31 cellular contexts compared by ENCODE assay signal in the genomic region with DNA sequence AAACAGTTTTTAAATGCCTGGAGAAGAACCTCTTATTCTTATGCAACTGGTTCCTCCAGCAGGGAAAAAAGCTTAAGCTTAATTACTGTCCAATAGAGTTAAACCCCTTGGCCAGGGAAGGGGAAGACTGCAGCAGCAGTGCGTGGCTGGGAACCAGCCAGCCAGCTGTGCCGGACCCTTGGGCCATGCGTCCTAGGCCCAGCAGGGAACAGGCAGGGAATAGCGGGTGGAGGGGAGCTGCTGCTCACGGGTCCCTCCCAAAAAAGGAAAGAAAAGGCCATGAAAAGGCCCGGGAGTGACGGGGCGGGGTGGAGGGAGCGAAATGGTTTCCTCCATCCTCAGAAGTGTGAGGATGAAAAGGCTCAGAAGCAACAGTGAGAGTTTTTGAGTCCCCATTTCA. TPM values are rescaled to one million over a fixed set of nuclear protein-coding genes. Genes with fewer than 3 reads are reported as not detected.
DNase-seq lines count a peak whose midpoint lies in the region; TF ChIP-seq lines count a peak whose summit lies in the region.
"Had no signal": no experiment of that assay in that cellular context is flagged by ENCODE, and none has a peak within 500 bp of the region (broad histone marks: within the 10 kb centered on the region; RNA-seq: fewer than 3 reads in every experiment).

No MANE protein-coding gene starts in this region.

- H2BK120ac ChIP-seq in H9 (ENCODE audit: low read depth, low read length, poor library complexity, severe bottlenecking), result no peak overlapping the region
- no peak overlapping the region for H2BK120ac ChIP-seq in neuronal stem cell (ENCODE audit: low read depth, low read length)

- no peak overlapping the region for H3K9ac ChIP-seq in H9 (ENCODE audit: extremely low read depth, insufficient read length, low read length)
- H3K9ac ChIP-seq in OCI-LY1 (ENCODE audit: low read length), result no peak overlapping the region
- H3K9ac ChIP-seq in neuronal stem cell (ENCODE audit: low read depth, low read length, poor library complexity), result no peak overlapping the region
- H3K9ac ChIP-seq in MM.1S (ENCODE audit: low read length), result no peak overlapping the region

- no peak overlapping the region for H4K91ac ChIP-seq in H9 (ENCODE audit: insufficient read length, low read depth, low read length)
- no peak overlapping the region for H4K91ac ChIP-seq in neuronal stem cell (ENCODE audit: low read depth, low read length, poor library complexity)

- no peak overlapping the region for H3K14ac ChIP-seq in H9 (ENCODE audit: insufficient read depth, low read length)
- H3K14ac ChIP-seq in neuronal stem cell (ENCODE audit: low read length), result peak overlapping the region; percentile 47

- H3K36me3 Mint-ChIP-seq in H9 (ENCODE audit: insufficient read depth in 1 of 3, low read depth in 3 of 3), result no peaks in the 10 kb centered on the region
- H3K36me3 Mint-ChIP-seq: activated naive CD8-positive, alpha-beta T cell; CD8-positive, alpha-beta memory T cell; stimulated activated effector memory CD8-positive, alpha-beta T cell treated with anti-CD3 and anti-CD28 coated beads, Interleukin-12 subunit alpha, Interleukin-12 subunit beta, amount 100 ng/mL, for 72 hours had no signal

- H3F3A ChIP-seq in OCI-LY1 (ENCODE audit: insufficient read depth, low read length) (no peaks in the 10 kb centered on the region), MM.1S (ENCODE audit: insufficient read depth, low read length) (peaks cover 18% of the 10 kb centered on the region)

- H3K4me2 ChIP-seq in H9 (ENCODE audit: insufficient read depth, insufficient read length, low read length), result no peak overlapping the region
- no peak overlapping the region; the same call in 1 of the 2 replicates for H3K4me2 ChIP-seq in OCI-LY1 (ENCODE audit: low read length)
- no peak overlapping the region for H3K4me2 ChIP-seq in hepatocyte
- H3K4me2 ChIP-seq in neuronal stem cell (ENCODE audit: insufficient read depth, low read length, poor library complexity, severe bottlenecking), result no peak overlapping the region
- no peak overlapping the region for H3K4me2 ChIP-seq in MM.1S (ENCODE audit: low read depth, low read length)

- H3K18ac ChIP-seq in H9 (ENCODE audit: insufficient read length, low read depth, low read length) (peak overlapping the region; percentile 34), neuronal stem cell (ENCODE audit: low read length) (peak overlapping the region; percentile 91)

- H2BK5ac ChIP-seq in H9 (ENCODE audit: insufficient read length, low read length), result no peak overlapping the region
- no peak overlapping the region for H2BK5ac ChIP-seq in neuronal stem cell (ENCODE audit: low read length)

- H3K56ac ChIP-seq in H9 (ENCODE audit: insufficient read length, low read depth, low read length), result no peak overlapping the region

- H3K9me2 ChIP-seq in OCI-LY1 (ENCODE audit: low read depth, low read length) (no peaks in the 10 kb centered on the region), hepatocyte (replicated peaks; ENCODE audit: insufficient read depth) (no peaks in the 10 kb centered on the region), MM.1S (replicated peaks; ENCODE audit: insufficient read depth, low read length) (no peaks in the 10 kb centered on the region)

- H3K27ac ChIP-seq in H9 (ENCODE audit: insufficient read length, low read depth, low read length) (no peak overlapping the region), OCI-LY1 (ENCODE audit: low read depth, low read length, poor library complexity, severe bottlenecking) (no peak overlapping the region), hepatocyte (no peak overlapping the region), neuronal stem cell (replicated peaks; ENCODE audit: low read length) (no peak overlapping the region), MM.1S (ENCODE audit: low read length) (no peak overlapping the region), sigmoid colon (no peak overlapping the region)
- H3K27ac ChIP-seq: cardiac muscle cell, heart right ventricle, upper lobe of left lung had no signal

- no peaks in the 10 kb centered on the region; a peak in 1 of 5 replicates for H3K9me3 Mint-ChIP-seq in H9

- no peak overlapping the region for H2AK5ac ChIP-seq in H9 (ENCODE audit: insufficient read length, low read length)
- no peak overlapping the region for H2AK5ac ChIP-seq in neuronal stem cell (ENCODE audit: low read depth, low read length)

- no peak overlapping the region for H2AFZ ChIP-seq in H9 (ENCODE audit: low read length)
- H2AFZ ChIP-seq in OCI-LY1 (ENCODE audit: low read length), result 0 out of 2 replicates have a peak overlapping the region, but pooled peaks have one; percentile 54
- H2AFZ ChIP-seq in hepatocyte, result peak overlapping the region; percentile 35
- H2AFZ ChIP-seq in neuronal stem cell (ENCODE audit: low read length), result peak overlapping the region; percentile 86
- no peak overlapping the region for H2AFZ ChIP-seq in MM.1S (ENCODE audit: low read length)

- H3K23ac ChIP-seq in H9 (ENCODE audit: insufficient read length, low read depth, low read length) (no peak overlapping the region), neuronal stem cell (ENCODE audit: low read depth, low read length, poor library complexity) (peak overlapping the region; percentile 82)

- DNase-seq in H9 (peak; percentile 43), hepatocyte (ENCODE audit: low spot score) (no peak), neuronal stem cell (ENCODE audit: low spot score) (no peak), mucosa of gallbladder (ENCODE audit: low spot score) (no peak), MM.1S (no peak), NOMO-1 (lab: John Stamatoyannopoulos, UW; ENCODE audit: unreplicated experiment in 2 of 2) (no peak), sigmoid colon (no peak)
- DNase-seq: ACHN; activated effector memory CD4-positive, alpha-beta T cell treated with Interleukin-2 at 50 U/mL for 16 hours; aorta; CD8-positive, alpha-beta memory T cell; GOT3; heart right ventricle; mammary epithelial cell; NCI-H1092; NCI-H187; NCI-H2171; nucleus accumbens; Right ventricle myocardium superior; stimulated activated CD4-positive, alpha-beta T cell treated with anti-CD3 and anti-CD28 coated beads, Interleukin-4, amount 100 ng/mL, for 4 hours; T-helper 2 cell had no signal

- H2BK15ac ChIP-seq in H9 (ENCODE audit: low read depth, low read length) (no peak overlapping the region), neuronal stem cell (ENCODE audit: low read length) (no peak overlapping the region)

- H3K79me2 ChIP-seq in H9 (ENCODE audit: insufficient read depth, low read length), result no peaks in the 10 kb centered on the region
- H3K79me2 ChIP-seq in OCI-LY1 (ENCODE audit: insufficient read depth, low read length), result no peaks in the 10 kb centered on the region
- H3K79me2 ChIP-seq in hepatocyte, result no peaks in the 10 kb centered on the region
- H3K79me2 ChIP-seq in MM.1S (ENCODE audit: low read length), result no peaks in the 10 kb centered on the region

- no peak overlapping the region for H3T11ph ChIP-seq in H9 (ENCODE audit: low read length)

- H3K23me2 ChIP-seq in H9 (ENCODE audit: insufficient read length, low read depth, low read length, poor library complexity, severe bottlenecking), result no peaks in the 10 kb centered on the region

- H3K4me1 ChIP-seq in H9 (ENCODE audit: insufficient read depth, low read length) (peaks cover 10% of the 10 kb centered on the region), OCI-LY1 (ENCODE audit: insufficient read depth, low read length, severe bottlenecking) (no peaks in the 10 kb centered on the region), hepatocyte (ENCODE audit: insufficient read depth) (peaks cover 5% of the 10 kb centered on the region), neuronal stem cell (ENCODE audit: control insufficient read depth in 2 of 2, insufficient read depth in 1 of 2, low read depth in 1 of 2, low read length in 2 of 2) (peaks cover 0 to 4% of the 10 kb centered on the region in 2 donors), MM.1S (ENCODE audit: low read length) (peaks cover 20% of the 10 kb centered on the region), sigmoid colon (no peaks in the 10 kb centered on the region)
- H3K4me1 ChIP-seq: BE2C, heart right ventricle, prostate gland, upper lobe of left lung had no signal

- H3K9me3 ChIP-seq in H9 (ENCODE audit: control insufficient read depth, low read depth, low read length) (no peaks in the 10 kb centered on the region), OCI-LY1 (ENCODE audit: low read length) (no peaks in the 10 kb centered on the region; the same call in 1 of the 2 replicates), hepatocyte (ENCODE audit: low read depth) (no peaks in the 10 kb centered on the region), neuronal stem cell (replicated peaks in 1 of 2; ENCODE audit: control insufficient read depth in 2 of 2, insufficient read depth in 1 of 2, low read depth in 1 of 2, low read length in 2 of 2) (no peaks in the 10 kb centered on the region), MM.1S (replicated peaks; ENCODE audit: insufficient read depth, low read length) (no peaks in the 10 kb centered on the region), sigmoid colon (peaks cover 0 to 3% (median 0%) of the 10 kb centered on the region in 4 donors)
- H3K9me3 ChIP-seq: BE2C, prostate gland, upper lobe of left lung had no signal

- H4K8ac ChIP-seq in H9 (replicated peaks; ENCODE audit: insufficient read length, low read depth, low read length) (no peak overlapping the region), neuronal stem cell (ENCODE audit: low read depth, low read length) (no peak overlapping the region)

- no peak for TF ChIP-seq CTCF in H9 (conservative IDR thresholded peaks at IDR 0.05)
- no peak for TF ChIP-seq CTCF in OCI-LY1 (IDR thresholded peaks at IDR 0.05; ENCODE audit: low read length)
- TF ChIP-seq CTCF in hepatocyte (IDR thresholded peaks at IDR 0.05; ENCODE audit: poor library complexity), result no peak
- TF ChIP-seq CTCF in MM.1S (IDR thresholded peaks at IDR 0.05; ENCODE audit: low read length), result no peak
- no peak for TF ChIP-seq CTCF in sigmoid colon (IDR thresholded peaks at IDR 0.05)

- H4K5ac ChIP-seq in H9 (ENCODE audit: insufficient read length, low read depth, low read length), result no peak overlapping the region

- intact Hi-C loops in sigmoid colon (cut with DNase I), result no loop called here

- peak overlapping the region; percentile 44 to 88 (median 45); a peak in 5 of 7 replicates for H3K27ac Mint-ChIP-seq in H9
- H3K27ac Mint-ChIP-seq: activated CD4-positive, alpha-beta T cell treated with anti-CD3 and anti-CD28 coated beads for 36 hours; activated naive CD8-positive, alpha-beta T cell; CD8-positive, alpha-beta memory T cell; stimulated activated effector memory CD8-positive, alpha-beta T cell treated with anti-CD3 and anti-CD28 coated beads, Interleukin-12 subunit alpha, Interleukin-12 subunit beta, amount 100 ng/mL, for 72 hours had no signal

- no peaks in the 10 kb centered on the region for H4K20me1 ChIP-seq in H9 (ENCODE audit: control insufficient read depth, insufficient read depth, insufficient read length)
- no peaks in the 10 kb centered on the region for H4K20me1 ChIP-seq in OCI-LY1 (ENCODE audit: insufficient read depth, low read length)
- no peaks in the 10 kb centered on the region for H4K20me1 ChIP-seq in hepatocyte (ENCODE audit: insufficient read depth, poor library complexity, severe bottlenecking)
- H4K20me1 ChIP-seq in MM.1S (ENCODE audit: insufficient read depth, low read length), result no peaks in the 10 kb centered on the region

- H3K4ac ChIP-seq in H9 (ENCODE audit: low read depth, low read length), result no peak overlapping the region
- no peak overlapping the region for H3K4ac ChIP-seq in neuronal stem cell (ENCODE audit: low read length)

- H3K27me3 ChIP-seq in H9 (ENCODE audit: insufficient read depth, low read length) (no peaks in the 10 kb centered on the region), OCI-LY1 (ENCODE audit: insufficient read depth, low read length) (no peaks in the 10 kb centered on the region), hepatocyte (no peaks in the 10 kb centered on the region), neuronal stem cell (ENCODE audit: control insufficient read depth in 3 of 3, insufficient read depth in 3 of 3, low read depth in 1 of 3, low read length in 3 of 3) (no peaks in the 10 kb centered on the region), MM.1S (replicated peaks; ENCODE audit: insufficient read depth, low read length) (no peaks in the 10 kb centered on the region), sigmoid colon (no peaks in the 10 kb centered on the region)
- H3K27me3 ChIP-seq: BE2C, cardiac muscle cell, upper lobe of left lung had no signal

- peak overlapping the region in 1 of 2 experiments; percentile 24; a peak in 2 of 5 replicates for H3K4me3 Mint-ChIP-seq in H9
- H3K4me3 Mint-ChIP-seq: activated CD4-positive, alpha-beta T cell treated with anti-CD3 and anti-CD28 coated beads for 36 hours; activated naive CD8-positive, alpha-beta T cell; CD8-positive, alpha-beta memory T cell; stimulated activated effector memory CD8-positive, alpha-beta T cell treated with anti-CD3 and anti-CD28 coated beads, Interleukin-12 subunit alpha, Interleukin-12 subunit beta, amount 100 ng/mL, for 72 hours had no signal

- no peak overlapping the region for H3K4me3 ChIP-seq in OCI-LY1 (ENCODE audit: low read depth, low read length, poor library complexity, severe bottlenecking)
- no peak overlapping the region for H3K4me3 ChIP-seq in hepatocyte
- H3K4me3 ChIP-seq in neuronal stem cell (ENCODE audit: low read length in 2 of 2), result no peak overlapping the region
- H3K4me3 ChIP-seq in MM.1S (ENCODE audit: low read length), result no peak overlapping the region
- no peak overlapping the region for H3K4me3 ChIP-seq in sigmoid colon
- H3K4me3 ChIP-seq: cardiac muscle cell, heart right ventricle, prostate gland, upper lobe of left lung had no signal

- H2BK12ac ChIP-seq in H9 (ENCODE audit: insufficient read length, low read depth, low read length) (peak overlapping the region; percentile 41), neuronal stem cell (ENCODE audit: low read length) (no peak overlapping the region)

- TF ChIP-seq EP300 in sigmoid colon (IDR thresholded peaks at IDR 0.05), result no peak

- H3K79me1 ChIP-seq in H9 (ENCODE audit: insufficient read depth, low read depth, low read length, poor library complexity, severe bottlenecking), result no peaks in the 10 kb centered on the region
- no peaks in the 10 kb centered on the region for H3K79me1 ChIP-seq in neuronal stem cell (ENCODE audit: low read depth, low read length)

- no peaks in the 10 kb centered on the region; the same call in 1 of the 2 replicates for H3K27me3 Mint-ChIP-seq in H9 (ENCODE audit: low read depth)

- H3K4me1 Mint-ChIP-seq in H9, result peaks cover 31% of the 10 kb centered on the region in 2 experiments
- H3K4me1 Mint-ChIP-seq: CD8-positive, alpha-beta memory T cell; stimulated activated effector memory CD8-positive, alpha-beta T cell treated with anti-CD3 and anti-CD28 coated beads, Interleukin-12 subunit alpha, Interleukin-12 subunit beta, amount 100 ng/mL, for 72 hours had no signal

- H3K36me3 ChIP-seq in OCI-LY1 (ENCODE audit: insufficient read depth, low read length) (no peaks in the 10 kb centered on the region), hepatocyte (replicated peaks; ENCODE audit: insufficient read depth, low read depth) (no peaks in the 10 kb centered on the region), neuronal stem cell (replicated peaks in 1 of 2; ENCODE audit: control insufficient read depth in 2 of 2, insufficient read depth in 2 of 2, low read length in 2 of 2) (no peaks in the 10 kb centered on the region), MM.1S (replicated peaks; ENCODE audit: insufficient read depth, low read length) (no peaks in the 10 kb centered on the region), sigmoid colon (no peaks in the 10 kb centered on the region)
- H3K36me3 ChIP-seq: BE2C, cardiac muscle cell, heart right ventricle, prostate gland, upper lobe of left lung had no signal

- TF ChIP-seq POLR2A in sigmoid colon (IDR thresholded peaks at IDR 0.05), result no peak

- H2BK20ac ChIP-seq in H9 (ENCODE audit: low read depth, low read length, poor library complexity, severe bottlenecking), result no peak overlapping the region

- WGBS in H9 (ENCODE audit: extremely low coverage, insufficient read length, low lambda C conversion rate), result no CpG with 5 or more reads among the region's 9 CpGs
- WGBS in hepatocyte (ENCODE audit: low lambda C conversion rate, missing lambda C conversion rate), result 80% methylated on average over 9 of the region's 9 CpGs
- no CpG with 5 or more reads among the region's 9 CpGs for WGBS in neuronal stem cell (ENCODE audit: extremely low coverage in 2 of 2, insufficient read length in 2 of 2, insufficient replicate concordance in 1 of 2), 2 donors
- WGBS in sigmoid colon, 2 donors, result 83 to 86% methylated on average over 9 of the region's 9 CpGs

RNA-seq across cellular contexts. Expression of a gene that starts 35.2 kb away (rescaled TPM):
- total RNA-seq in H9 (2021), result 4.5 and 5.0 TPM in 2 replicates
- total RNA-seq in hepatocyte, result 2.6 and 7.6 TPM in 2 replicates
- polyA plus RNA-seq in hepatocyte, result 1.5 and 4.0 TPM in 2 replicates
- 0.24 TPM for polyA plus RNA-seq in neuronal stem cell (2013, experiment 1 of 2)
- 0.19 TPM for polyA plus RNA-seq in neuronal stem cell (2013, experiment 2 of 2)
- total RNA-seq in mucosa of gallbladder, result 3.8 TPM
- 1 to 10 TPM in 3 of 4 donors, under 1 TPM in 1; 0.33 to 7.8 (median 1.3) TPM for total RNA-seq in sigmoid colon
- polyA plus RNA-seq in sigmoid colon, result 1 to 10 TPM in 2 of 3 donors, under 1 TPM in 1; 0.34 to 4.8 (median 1.2) TPM
- total RNA-seq: activated CD4-positive, alpha-beta T cell treated with anti-CD3 and anti-CD28 coated beads for 36 hours; CD8-positive, alpha-beta memory T cell; endothelial cell of umbilical vein; mammary epithelial cell; myocyte; Right ventricle myocardium superior had no signal
- polyA plus RNA-seq: CD8-positive, alpha-beta memory T cell; endothelial cell of umbilical vein; mammary epithelial cell had no signal

Comparison
In these comparisons a context has a peak if more than half of its experiments do, and no peak if none do; other contexts are left out.
1. H2AFZ ChIP-seq: peak in OCI-LY1 (single experiment), hepatocyte (single experiment) and neuronal stem cell (single experiment); none in H9 (single experiment) and MM.1S (single experiment).